ENCODE assay signal across 8 cellular contexts in genomic region chr17:62892870-62893338, GRCh38.
DNase-seq lines count a peak whose midpoint lies in the region; ATAC-seq and TF ChIP-seq lines count a peak whose summit lies in the region.

No MANE protein-coding gene starts in this region.

- no peak for TF ChIP-seq CTCF in osteoblast (IDR thresholded peaks at IDR 0.05; ENCODE audit: extremely low read depth, low read depth, low read length)

- ATAC-seq in T-cell (replicated peaks in 1 of 4) = peak; percentile 51 to 91 (median 62)
- ATAC-seq in GM18520 (IDR thresholded peaks at IDR 0.05; ENCODE audit: unreplicated experiment) = no peak

- POLR2A ChIA-PET in T-cell (lab: Charles Lee) = no interaction called here

- H2AFZ ChIP-seq in osteoblast (ENCODE audit: low read length) = peak overlapping the region; percentile 82

- peaks cover 1 to 3% of the 10 kb centered on the region in 2 donors for H3K27me3 Mint-ChIP-seq in T-cell

- no peaks in the 10 kb centered on the region for H3K36me3 ChIP-seq in osteoblast (ENCODE audit: insufficient read depth, low read length)

- peaks cover 24% of the 10 kb centered on the region for H3K4me1 ChIP-seq in osteoblast (ENCODE audit: insufficient read depth, low read length)

- peaks cover 0 to 4% (median 0%) of the 10 kb centered on the region in 3 donors for H3K9me3 Mint-ChIP-seq in T-cell

- peak overlapping the region; percentile 52 for H3K4me2 ChIP-seq in osteoblast (ENCODE audit: insufficient read depth, low read length)

- no peaks in the 10 kb centered on the region for H4K20me1 ChIP-seq in osteoblast (ENCODE audit: insufficient read depth, low read length)

- no peaks in the 10 kb centered on the region for H3K27me3 ChIP-seq in osteoblast (ENCODE audit: insufficient read depth, low read length)

- CTCF ChIA-PET in T-cell (lab: Charles Lee) = no interaction called here

- peak overlapping the region; percentile 14 for H3K27ac ChIP-seq in osteoblast (ENCODE audit: low read depth, low read length)

- no peak overlapping the region for H3K4me3 Mint-ChIP-seq in T-cell

- no peaks in the 10 kb centered on the region for H3K79me2 ChIP-seq in osteoblast (ENCODE audit: insufficient read depth, low read length)

- DNase-seq in stimulated activated CD4-positive, alpha-beta T cell treated with anti-CD3 and anti-CD28 coated beads, Interleukin-1b, Interleukin-23, amount 100 ng/mL, for 48 hours = peak; percentile 12
- no peak for DNase-seq in stimulated activated CD4-positive, alpha-beta T cell treated with anti-CD3 and anti-CD28 coated beads, Interleukin-12 subunit alpha, Interleukin-12 subunit beta, amount 100 ng/mL, for 4 hours
- peak in 4 of 34 experiments; percentile 2 to 25 (median 10) for DNase-seq in T-cell
- peak; percentile 60 for DNase-seq in fibroblast of peridontal ligament (ENCODE audit: extremely low read depth)
- peak; percentile 74 for DNase-seq in osteoblast (ENCODE audit: insufficient read length, low spot score, missing footprints)
- DNase-seq in NCI-H187 treated with DMSO at 0.1 percent for 48 hours (lab: John Stamatoyannopoulos, UW) = no peak
- no peak for DNase-seq in NCI-H1092 (lab: John Stamatoyannopoulos, UW)

- H3K36me3 Mint-ChIP-seq in T-cell = no peaks in the 10 kb centered on the region

- no peaks in the 10 kb centered on the region for H3K9me3 ChIP-seq in osteoblast (ENCODE audit: low read depth, low read length)

- peaks cover 0 to 11% (median 8%) of the 10 kb centered on the region in 3 donors for H3K4me1 Mint-ChIP-seq in T-cell

- H3K4me3 ChIP-seq in osteoblast (ENCODE audit: insufficient read depth, low read length) = no peak overlapping the region

- peak overlapping the region in 1 of 2 donors; percentile 50 for H3K27ac Mint-ChIP-seq in T-cell

Comparison
In these comparisons a context has a peak if more than half of its experiments do, and no peak if none do; other contexts are left out.
1. DNase-seq: peak in stimulated activated CD4-positive, alpha-beta T cell treated with anti-CD3 and anti-CD28 coated beads, Interleukin-1b, Interleukin-23, amount 100 ng/mL, for 48 hours (single experiment), fibroblast of peridontal ligament (single experiment) and osteoblast (single experiment); none in stimulated activated CD4-positive, alpha-beta T cell treated with anti-CD3 and anti-CD28 coated beads, Interleukin-12 subunit alpha, Interleukin-12 subunit beta, amount 100 ng/mL, for 4 hours (single experiment), NCI-H187 treated with DMSO at 0.1 percent for 48 hours (single experiment) and NCI-H1092 (single experiment).